Comparison of ENCODE assay signal across 18 cellular contexts in the genomic region with DNA sequence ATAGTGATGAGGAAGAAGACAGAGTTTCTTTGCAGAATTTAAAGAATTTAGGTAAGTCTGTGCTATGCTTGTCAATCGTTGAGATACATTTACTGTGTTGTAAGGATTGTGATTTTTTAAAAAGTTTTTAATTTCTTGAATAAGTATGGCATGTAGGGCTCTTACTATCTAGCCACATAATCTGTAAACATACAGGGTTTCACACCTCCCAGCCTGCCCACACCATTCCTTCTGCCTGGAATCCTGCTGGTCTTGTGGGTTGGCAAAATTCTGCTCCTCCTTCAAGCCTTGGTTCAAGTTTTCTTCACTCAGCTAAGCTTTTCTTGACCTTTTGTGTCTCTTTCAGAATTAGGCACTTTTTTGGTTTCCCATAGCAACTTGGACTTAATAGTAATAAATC. TPM values are rescaled to one million over a fixed set of nuclear protein-coding genes. Genes with fewer than 3 reads are reported as not detected.
A peak's percentile ranks its signal among the peaks of the same experiment; 100 is the strongest.
DNase-seq lines count a peak whose midpoint lies in the region; ATAC-seq and TF ChIP-seq lines count a peak whose summit lies in the region.
"Had no signal": no experiment of that assay in that cellular context is flagged by ENCODE, and none has a peak within 500 bp of the region (broad histone marks: within the 10 kb centered on the region; RNA-seq: fewer than 3 reads in every experiment).

No MANE protein-coding gene starts in this region.

- dilution Hi-C loops in IMR-90 (cut with HindIII; ENCODE audit: low sequenced_read_pairs, unreplicated experiment), result no loop called here

- no peak overlapping the region for H4K91ac ChIP-seq in IMR-90 (ENCODE audit: insufficient read depth, low read depth, low read length)

- H3K4me1 Mint-ChIP-seq in activated CD8-positive, alpha-beta T cell treated with anti-CD3 and anti-CD28 coated beads for 36 hours (ENCODE audit: low read depth), result peaks cover 20% of the 10 kb centered on the region
- peaks cover 14% of the 10 kb centered on the region for H3K4me1 Mint-ChIP-seq in activated CD8-positive, alpha-beta T cell treated with anti-CD3 and anti-CD28 coated beads, Interleukin-2, amount 10 ng/mL, durations not matched to agents 7 days and 5 days (ENCODE audit: low read depth)
- H3K4me1 Mint-ChIP-seq in endodermal cell, result peaks cover 36% of the 10 kb centered on the region
- H3K4me1 Mint-ChIP-seq: H9 had no signal

- peaks cover 22 to 29% of the 10 kb centered on the region in 2 experiments for H3K79me1 ChIP-seq in IMR-90 (ENCODE audit: low read depth in 1 of 2, low read length in 2 of 2)

- no peaks in the 10 kb centered on the region for H3K27me3 Mint-ChIP-seq in activated CD8-positive, alpha-beta T cell treated with anti-CD3 and anti-CD28 coated beads for 36 hours
- H3K27me3 Mint-ChIP-seq in activated CD8-positive, alpha-beta T cell treated with anti-CD3 and anti-CD28 coated beads, Interleukin-2, amount 10 ng/mL, durations not matched to agents 7 days and 5 days (ENCODE audit: low read depth), result no peaks in the 10 kb centered on the region
- H3K27me3 Mint-ChIP-seq in endodermal cell (ENCODE audit: insufficient read depth), result no peaks in the 10 kb centered on the region

- DNase-seq in activated CD8-positive, alpha-beta T cell treated with anti-CD3 and anti-CD28 coated beads for 36 hours, result no peak
- DNase-seq in activated CD8-positive, alpha-beta T cell treated with anti-CD3 and anti-CD28 coated beads, Interleukin-2, amount 10 ng/mL, durations not matched to agents 7 days and 5 days, result no peak
- DNase-seq in IMR-90, result no peak
- DNase-seq in endodermal cell, result no peak
- no peak for DNase-seq in osteoblast (ENCODE audit: insufficient read length, low spot score, missing footprints)
- DNase-seq: Caco-2; DMS53; H9; NCI-H1048; NCI-H69; NK-92 treated with Interleukin-12 subunit alpha and Interleukin-12 subunit beta, amount 100 ng/mL, for 24 hours; OCI-M1 had no signal

- peak overlapping the region; percentile 51 for H3K27ac Mint-ChIP-seq in activated CD8-positive, alpha-beta T cell treated with anti-CD3 and anti-CD28 coated beads for 36 hours
- H3K27ac Mint-ChIP-seq in activated CD8-positive, alpha-beta T cell treated with anti-CD3 and anti-CD28 coated beads, Interleukin-2, amount 10 ng/mL, durations not matched to agents 7 days and 5 days, result no peak overlapping the region
- H3K27ac Mint-ChIP-seq in endodermal cell, result peak overlapping the region; percentile 12

- POLR2A ChIA-PET in activated CD8-positive, alpha-beta T cell treated with anti-CD3 and anti-CD28 coated beads for 36 hours (lab: Charles Lee), result interaction anchor here (0.7 to 1.8 kb wide), 2 partner anchors 9 to 903 kb away, joined by 3 to 6 read pairs; no protein-coding TSS in a partner anchor
- POLR2A ChIA-PET in activated CD8-positive, alpha-beta T cell treated with anti-CD3 and anti-CD28 coated beads, Interleukin-2, amount 10 ng/mL, durations not matched to agents 7 days and 5 days (lab: Charles Lee), result no interaction called here
- POLR2A ChIA-PET in IMR-90 (lab: Charles Lee; ENCODE audit: unreplicated experiment), result no interaction called here

- H3K36me3 Mint-ChIP-seq in activated CD8-positive, alpha-beta T cell treated with anti-CD3 and anti-CD28 coated beads for 36 hours (ENCODE audit: low read depth), result peaks cover 56% of the 10 kb centered on the region
- H3K36me3 Mint-ChIP-seq in activated CD8-positive, alpha-beta T cell treated with anti-CD3 and anti-CD28 coated beads, Interleukin-2, amount 10 ng/mL, durations not matched to agents 7 days and 5 days (ENCODE audit: low read depth), result peaks cover 61% of the 10 kb centered on the region
- peaks cover 78% of the 10 kb centered on the region for H3K36me3 Mint-ChIP-seq in endodermal cell (ENCODE audit: low read depth)

- H2AK9ac ChIP-seq in IMR-90 (replicated peaks; ENCODE audit: low read depth, low read length, poor library complexity), result no peak overlapping the region

- H3K9me3 Mint-ChIP-seq in activated CD8-positive, alpha-beta T cell treated with anti-CD3 and anti-CD28 coated beads for 36 hours, result no peaks in the 10 kb centered on the region
- no peaks in the 10 kb centered on the region for H3K9me3 Mint-ChIP-seq in activated CD8-positive, alpha-beta T cell treated with anti-CD3 and anti-CD28 coated beads, Interleukin-2, amount 10 ng/mL, durations not matched to agents 7 days and 5 days (ENCODE audit: insufficient read depth)
- no peaks in the 10 kb centered on the region for H3K9me3 Mint-ChIP-seq in endodermal cell
- H3K9me3 Mint-ChIP-seq: H9 had no signal

- H2AFZ ChIP-seq in IMR-90 (replicated peaks; ENCODE audit: low read length, poor library complexity) (no peak overlapping the region), osteoblast (ENCODE audit: low read length) (no peak overlapping the region)

- H2BK5ac ChIP-seq in IMR-90 (ENCODE audit: low read depth, low read length, poor library complexity, severe bottlenecking), result no peak overlapping the region

- H3K56ac ChIP-seq in IMR-90 (ENCODE audit: extremely low read depth, insufficient read depth, low read length), result no peak overlapping the region

- H4K8ac ChIP-seq in IMR-90 (ENCODE audit: low read depth in 2 of 2, low read length in 2 of 2), result no peak overlapping the region

- no CpG with 5 or more reads among the region's 1 CpG for WGBS in IMR-90 (ENCODE audit: extremely low coverage in 2 of 2, insufficient read length in 1 of 2), 2 experiments
- WGBS in endodermal cell (ENCODE audit: insufficient coverage in 1 of 2, insufficient read length in 1 of 2), 2 experiments, result 100% methylated on average over 1 of the region's 1 CpG

- H4K20me1 ChIP-seq in IMR-90 (ENCODE audit: insufficient read depth, low read length) (no peaks in the 10 kb centered on the region; the same call in 1 of the 2 replicates), osteoblast (ENCODE audit: insufficient read depth, low read length) (peaks cover 8% of the 10 kb centered on the region)

- no peak overlapping the region for H3K4ac ChIP-seq in IMR-90 (ENCODE audit: low read depth, low read length)

- no peak overlapping the region for H3K9ac ChIP-seq in IMR-90 (ENCODE audit: low read depth, low read length)
- H3K9ac ChIP-seq in endodermal cell (ENCODE audit: extremely low read depth, low read length, poor library complexity, severe bottlenecking), result no peak overlapping the region

- no peak overlapping the region for H3K23ac ChIP-seq in IMR-90 (ENCODE audit: low read depth, low read length)

- intact Hi-C loops in activated CD8-positive, alpha-beta T cell treated with anti-CD3 and anti-CD28 coated beads for 36 hours (cut with micrococcal nuclease), result no loop called here
- intact Hi-C loops in IMR-90 (cut with micrococcal nuclease), result no loop called here

- H3K4me3 Mint-ChIP-seq in activated CD8-positive, alpha-beta T cell treated with anti-CD3 and anti-CD28 coated beads for 36 hours, result no peak overlapping the region
- H3K4me3 Mint-ChIP-seq in activated CD8-positive, alpha-beta T cell treated with anti-CD3 and anti-CD28 coated beads, Interleukin-2, amount 10 ng/mL, durations not matched to agents 7 days and 5 days, result no peak overlapping the region
- no peak overlapping the region for H3K4me3 Mint-ChIP-seq in endodermal cell
- H3K4me3 Mint-ChIP-seq: CD14-positive monocyte, H9 had no signal

- no TSS peak for BruUV-seq in IMR-90 (replicated peaks; lab: Mats Ljungman, UMichigan)

- H4K5ac ChIP-seq in IMR-90 (ENCODE audit: low read depth, low read length), result no peak overlapping the region

- TF ChIP-seq POLR2A in IMR-90 (IDR thresholded peaks at IDR 0.05; ENCODE audit: low read depth, low read length), result no peak

- H3K27me3 ChIP-seq in IMR-90 (ENCODE audit: control insufficient read depth, insufficient read depth, low read length) (no peaks in the 10 kb centered on the region), endodermal cell (ENCODE audit: control insufficient read depth, insufficient read depth, low read length, poor library complexity, severe bottlenecking) (no peaks in the 10 kb centered on the region), osteoblast (ENCODE audit: insufficient read depth, low read length) (no peaks in the 10 kb centered on the region)

- peaks cover 29% of the 10 kb centered on the region for H3K79me2 ChIP-seq in osteoblast (ENCODE audit: insufficient read depth, low read length)

- ATAC-seq in activated CD8-positive, alpha-beta T cell treated with anti-CD3 and anti-CD28 coated beads for 36 hours, result no peak
- no peak for ATAC-seq in activated CD8-positive, alpha-beta T cell treated with anti-CD3 and anti-CD28 coated beads, Interleukin-2, amount 10 ng/mL, durations not matched to agents 7 days and 5 days
- ATAC-seq in IMR-90 (ENCODE audit: low read depth) (peak; percentile 42), GM21619 (IDR thresholded peaks at IDR 0.05; ENCODE audit: unreplicated experiment) (no peak), HG03045 (IDR thresholded peaks at IDR 0.05; ENCODE audit: unreplicated experiment) (no peak)
- ATAC-seq: A549, GM12878 had no signal

- H3K4me1 ChIP-seq in IMR-90 (ENCODE audit: control insufficient read depth, insufficient read depth, low read length), result no peaks in the 10 kb centered on the region
- peaks cover 20% of the 10 kb centered on the region for H3K4me1 ChIP-seq in endodermal cell (ENCODE audit: control insufficient read depth, insufficient read depth, low read length)
- peaks cover 6% of the 10 kb centered on the region for H3K4me1 ChIP-seq in osteoblast (ENCODE audit: insufficient read depth, low read length)
- H3K4me1 ChIP-seq: A549, Caco-2 had no signal

- H3K9me3 ChIP-seq in IMR-90 (ENCODE audit: control insufficient read depth, insufficient read depth, low read length) (no peaks in the 10 kb centered on the region), endodermal cell (ENCODE audit: control insufficient read depth, low read length) (no peaks in the 10 kb centered on the region), osteoblast (ENCODE audit: low read depth, low read length) (no peaks in the 10 kb centered on the region)
- H3K9me3 ChIP-seq: Caco-2 had no signal

- peaks cover 48% of the 10 kb centered on the region for H3K36me3 ChIP-seq in IMR-90 (ENCODE audit: control insufficient read depth, insufficient read depth, low read length)
- peaks cover 91% of the 10 kb centered on the region for H3K36me3 ChIP-seq in endodermal cell (ENCODE audit: control insufficient read depth, insufficient read depth, low read length)
- peaks cover 66% of the 10 kb centered on the region for H3K36me3 ChIP-seq in osteoblast (ENCODE audit: insufficient read depth, low read length)

- H3K14ac ChIP-seq in IMR-90 (replicated peaks; ENCODE audit: low read depth, low read length), result no peak overlapping the region

- H2BK120ac ChIP-seq in IMR-90 (ENCODE audit: low read depth, low read length), result no peak overlapping the region

- H3K9me1 ChIP-seq in IMR-90 (ENCODE audit: insufficient read depth, low read length), result peaks cover 3% of the 10 kb centered on the region; the same call in 1 of the 2 replicates

- no peak overlapping the region for H2BK15ac ChIP-seq in IMR-90 (ENCODE audit: low read depth, low read length)

- TF ChIP-seq CTCF in activated CD8-positive, alpha-beta T cell treated with anti-CD3 and anti-CD28 coated beads for 36 hours (IDR thresholded peaks at IDR 0.05), result no peak
- TF ChIP-seq CTCF in 22Rv1 (IDR thresholded peaks at IDR 0.05) (no peak), IMR-90 (conservative IDR thresholded peaks at IDR 0.05; ENCODE audit: low read depth, low read length) (no peak), endodermal cell (conservative IDR thresholded peaks at IDR 0.05) (no peak), osteoblast (IDR thresholded peaks at IDR 0.05; ENCODE audit: extremely low read depth, low read depth, low read length) (no peak)

- in situ Hi-C loops in IMR-90 (cut with MboI; ENCODE audit: low sequenced_read_pairs), result no loop called here

- H3K4me2 ChIP-seq in IMR-90 (ENCODE audit: low read depth, low read length) (no peak overlapping the region), osteoblast (ENCODE audit: insufficient read depth, low read length) (no peak overlapping the region)
- H3K4me2 ChIP-seq: A549 had no signal

- no peak overlapping the region for H3K4me3 ChIP-seq in IMR-90 (ENCODE audit: insufficient read depth, low read depth, low read length)
- no peak overlapping the region for H3K4me3 ChIP-seq in endodermal cell (ENCODE audit: low read length)
- H3K4me3 ChIP-seq in osteoblast (ENCODE audit: insufficient read depth, low read length), result no peak overlapping the region
- H3K4me3 ChIP-seq: A549, GM12878 had no signal

- no peak overlapping the region for H2BK20ac ChIP-seq in IMR-90 (ENCODE audit: low read depth, low read length)

- CTCF ChIA-PET in activated CD8-positive, alpha-beta T cell treated with anti-CD3 and anti-CD28 coated beads for 36 hours (lab: Charles Lee), result interaction anchor here (1.3 kb wide), 1 partner anchor 11 kb away, joined by 3 read pairs; no protein-coding TSS in a partner anchor
- CTCF ChIA-PET in activated CD8-positive, alpha-beta T cell treated with anti-CD3 and anti-CD28 coated beads, Interleukin-2, amount 10 ng/mL, durations not matched to agents 7 days and 5 days (lab: Charles Lee), result interaction anchor here (2.0 kb wide), 1 partner anchor 40 kb away, joined by 6 read pairs; the partner anchor contains the start of genes MYO19 and PIGW
- CTCF ChIA-PET in IMR-90 (lab: Yijun Ruan, JAX), result no interaction called here

- no peak overlapping the region for H3K18ac ChIP-seq in IMR-90 (ENCODE audit: low read depth, low read length)

- peak overlapping the region; percentile 42 for H3K27ac ChIP-seq in 22Rv1
- no peak overlapping the region for H3K27ac ChIP-seq in IMR-90 (ENCODE audit: insufficient read depth, low read length)
- H3K27ac ChIP-seq in endodermal cell (ENCODE audit: low read depth, low read length), result peak overlapping the region; percentile 6
- H3K27ac ChIP-seq in osteoblast (ENCODE audit: low read depth, low read length), result no peak overlapping the region
- H3K27ac ChIP-seq: A549 had no signal

- no peak for TF ChIP-seq RAD21 in IMR-90 (IDR thresholded peaks at IDR 0.05; ENCODE audit: low read length)

- no peak overlapping the region for H2AK5ac ChIP-seq in IMR-90 (ENCODE audit: low read depth, low read length)

RNA-seq across cellular contexts. Expression of gene ZNHIT3, which starts 7.5 kb away (rescaled TPM):
- 10 to 100 TPM; 46.5 to 50.5 TPM for total RNA-seq in activated CD8-positive, alpha-beta T cell treated with anti-CD3 and anti-CD28 coated beads for 36 hours
- 10 to 100 TPM; 32.2 to 33.7 TPM for total RNA-seq in activated CD8-positive, alpha-beta T cell treated with anti-CD3 and anti-CD28 coated beads, Interleukin-2, amount 10 ng/mL, durations not matched to agents 7 days and 5 days
- total RNA-seq in IMR-90 (2012; rRNA removed) (27.8 and 35.3 TPM in 2 replicates), endodermal cell (10 to 100 TPM; 59.6 to 67.3 TPM), osteoblast (27.7 and 29.3 TPM in 2 replicates)
- polyA plus RNA-seq in IMR-90 (2012; rRNA removed), result 47.4 and 52.3 TPM in 2 replicates
- 15.1 and 39.8 TPM in 2 replicates for polyA plus RNA-seq in IMR-90 (2012; cell fraction: cytosol; rRNA removed)
- 4.4 and 18.5 TPM in 2 replicates for polyA plus RNA-seq in IMR-90 (2012; cell fraction: nucleus; rRNA removed; ENCODE audit: low replicate concordance)
- 64.3 TPM for polyA plus RNA-seq in endodermal cell (2013, experiment 1 of 2)
- 67.4 TPM for polyA plus RNA-seq in endodermal cell (2013, experiment 2 of 2)

RNA-seq across cellular contexts. Expression of gene MYO19, which starts 40.7 kb away (rescaled TPM):
- 100 to 1,000 TPM; 106 to 114 TPM for total RNA-seq in activated CD8-positive, alpha-beta T cell treated with anti-CD3 and anti-CD28 coated beads for 36 hours
- 100 to 1,000 TPM; 136 to 142 TPM for total RNA-seq in activated CD8-positive, alpha-beta T cell treated with anti-CD3 and anti-CD28 coated beads, Interleukin-2, amount 10 ng/mL, durations not matched to agents 7 days and 5 days
- total RNA-seq in IMR-90 (2012; rRNA removed), result 32.5 and 35.8 TPM in 2 replicates
- 52.3 and 55.6 TPM in 2 replicates for polyA plus RNA-seq in IMR-90 (2012; rRNA removed)
- polyA plus RNA-seq in IMR-90 (2012; cell fraction: cytosol; rRNA removed), result 19.5 and 22.6 TPM in 2 replicates
- 235 and 300 TPM in 2 replicates for polyA plus RNA-seq in IMR-90 (2012; cell fraction: nucleus; rRNA removed; ENCODE audit: low replicate concordance)
- 100 to 1,000 TPM; 133 to 154 TPM for total RNA-seq in endodermal cell
- polyA plus RNA-seq in endodermal cell (2013, experiment 1 of 2), result 63.3 TPM
- 51.5 TPM for polyA plus RNA-seq in endodermal cell (2013, experiment 2 of 2)
- total RNA-seq in osteoblast, result 47.7 and 51.4 TPM in 2 replicates

RNA-seq across cellular contexts. Expression of gene PIGW, which starts 40.8 kb away (rescaled TPM):
- 10 to 100 TPM; 11.0 to 11.9 TPM for total RNA-seq in activated CD8-positive, alpha-beta T cell treated with anti-CD3 and anti-CD28 coated beads for 36 hours
- 10 to 100 TPM in 1 of 2 experiments, 1 to 10 TPM in 1; 8.0 to 11.7 TPM for total RNA-seq in activated CD8-positive, alpha-beta T cell treated with anti-CD3 and anti-CD28 coated beads, Interleukin-2, amount 10 ng/mL, durations not matched to agents 7 days and 5 days
- total RNA-seq in IMR-90 (2012; rRNA removed), result 4.5 and 6.1 TPM in 2 replicates
- polyA plus RNA-seq in IMR-90 (2012; rRNA removed), result 4.8 and 5.5 TPM in 2 replicates
- 1.9 and 4.3 TPM in 2 replicates for polyA plus RNA-seq in IMR-90 (2012; cell fraction: cytosol; rRNA removed)
- 0.91 and 3.3 TPM in 2 replicates for polyA plus RNA-seq in IMR-90 (2012; cell fraction: nucleus; rRNA removed; ENCODE audit: low replicate concordance)
- total RNA-seq in endodermal cell, result 10 to 100 TPM; 10.8 to 16.6 TPM
- 7.1 TPM for polyA plus RNA-seq in endodermal cell (2013, experiment 1 of 2)
- polyA plus RNA-seq in endodermal cell (2013, experiment 2 of 2), result 7.6 TPM
- total RNA-seq in osteoblast, result 8.3 and 9.0 TPM in 2 replicates

RNA-seq across cellular contexts. Expression of gene GGNBP2, which starts 50.8 kb away (rescaled TPM):
- total RNA-seq in activated CD8-positive, alpha-beta T cell treated with anti-CD3 and anti-CD28 coated beads for 36 hours, result 10 to 100 TPM; 82.9 to 87.4 TPM
- 100 to 1,000 TPM; 112 to 122 TPM for total RNA-seq in activated CD8-positive, alpha-beta T cell treated with anti-CD3 and anti-CD28 coated beads, Interleukin-2, amount 10 ng/mL, durations not matched to agents 7 days and 5 days
- total RNA-seq in IMR-90 (2012; rRNA removed), result 40.7 and 44.2 TPM in 2 replicates
- polyA plus RNA-seq in IMR-90 (2012; rRNA removed), result 47.7 and 56.2 TPM in 2 replicates
- 44.9 and 50.5 TPM in 2 replicates for polyA plus RNA-seq in IMR-90 (2012; cell fraction: cytosol; rRNA removed)
- polyA plus RNA-seq in IMR-90 (2012; cell fraction: nucleus; rRNA removed; ENCODE audit: low replicate concordance), result 88.1 and 211 TPM in 2 replicates
- 10 to 100 TPM; 56.8 to 61.6 TPM for total RNA-seq in endodermal cell
- 61.1 TPM for polyA plus RNA-seq in endodermal cell (2013, experiment 1 of 2)
- 57.6 TPM for polyA plus RNA-seq in endodermal cell (2013, experiment 2 of 2)
- 61.9 and 67.2 TPM in 2 replicates for total RNA-seq in osteoblast

Comparison
In these comparisons a context has a peak if more than half of its experiments do, and no peak if none do; other contexts are left out.
1. H3K27ac ChIP-seq: peak in 22Rv1 (single experiment) and endodermal cell (single experiment); none in IMR-90 (single experiment) and osteoblast (single experiment).